Comparison of ENCODE assay signal across 20 cellular contexts in the genomic region with DNA sequence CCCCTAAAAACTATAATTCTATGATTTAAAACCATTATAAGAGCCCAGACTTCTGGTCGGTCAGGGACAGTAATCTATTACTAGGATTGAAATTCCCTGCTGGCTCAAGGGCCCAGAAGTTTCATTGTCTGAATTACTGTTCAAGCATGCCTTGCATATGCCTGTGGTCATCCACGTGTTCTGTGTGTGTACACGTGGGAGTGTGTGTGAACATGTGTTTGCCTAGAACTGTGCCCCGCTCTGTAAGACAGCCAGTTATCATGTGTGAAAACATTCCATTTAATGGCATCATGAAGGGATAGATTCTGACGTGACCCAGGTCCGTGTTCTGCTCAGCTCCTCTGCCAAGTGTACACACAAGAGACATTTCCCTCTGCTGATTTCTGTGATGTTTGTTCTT.
DNase-seq lines count a peak whose midpoint lies in the region; TF ChIP-seq lines count a peak whose summit lies in the region.
"Had no signal": no experiment of that assay in that cellular context is flagged by ENCODE, and none has a peak within 500 bp of the region (broad histone marks: within the 10 kb centered on the region; RNA-seq: fewer than 3 reads in every experiment).

No MANE protein-coding gene starts in this region.

- CTCF ChIA-PET in mammary epithelial cell (lab: Charles Lee; ENCODE audit: low non-redundant PET) (interaction anchor here (0.6 kb wide), 1 partner anchor 160 kb away, joined by 3 read pairs; no protein-coding TSS in a partner anchor), MCF 10A (lab: Yijun Ruan, JAX) (no interaction called here), GM10248 (lab: Yijun Ruan, JAX) (interaction anchor here (0.9 kb wide), 1 partner anchor 13 kb away, joined by 3 read pairs; no protein-coding TSS in a partner anchor)

- in situ Hi-C loops in mammary epithelial cell (cut with MboI; ENCODE audit: low sequenced_read_pairs in 2 of 2): no loop called here

- no peak overlapping the region for H3K4me2 ChIP-seq in mammary epithelial cell (ENCODE audit: insufficient read depth, low read depth, low read length)
- H3K4me2 ChIP-seq: BLaER1 had no signal

- DNase-seq in mammary epithelial cell (peak; percentile 6), MCF 10A (ENCODE audit: unreplicated experiment) (no peak), neural crest cell (ENCODE audit: low read depth, low spot score) (no peak), spleen (peak; percentile 28), GM10248 (ENCODE audit: extremely low spot score) (no peak), coronary artery (ENCODE audit: low spot score) (no peak)
- DNase-seq: Caco-2; CD4-positive, CD25-positive, alpha-beta regulatory T cell; CD8-positive, alpha-beta T cell; DMS153; DND-41; EL; GDM1; GOT3; HFFc6 had no signal

- WGBS in mammary epithelial cell (ENCODE audit: low coverage, missing lambda C conversion rate): 30% methylated on average over 6 of the region's 6 CpGs
- WGBS in spleen, 5 donors: 74 to 78% (median 74%) methylated on average over 6 of the region's 6 CpGs

- TF ChIP-seq POLR2A in spleen (IDR thresholded peaks at IDR 0.05): no peak

- H3K9me3 ChIP-seq in mammary epithelial cell (replicated peaks; ENCODE audit: insufficient read depth, low read length) (no peaks in the 10 kb centered on the region), spleen (peaks cover 0 to 12% (median 9%) of the 10 kb centered on the region in 8 donors)
- H3K9me3 ChIP-seq: HAP-1 had no signal

- dilution Hi-C loops in mammary epithelial cell (cut with HindIII; ENCODE audit: low sequenced_read_pairs): no loop called here

- peaks cover 76% of the 10 kb centered on the region for H3K27me3 Mint-ChIP-seq in MCF 10A (ENCODE audit: insufficient read depth, unreplicated experiment)
- H3K27me3 Mint-ChIP-seq in neural crest cell (ENCODE audit: low read depth): peaks cover 34% of the 10 kb centered on the region

- H3K4me1 Mint-ChIP-seq in MCF 10A (ENCODE audit: insufficient read depth, unreplicated experiment) (no peaks in the 10 kb centered on the region), neural crest cell (peaks cover 7% of the 10 kb centered on the region)
- H3K4me1 Mint-ChIP-seq: B cell; CD4-positive, CD25-positive, alpha-beta regulatory T cell had no signal

- H2AFZ ChIP-seq in mammary epithelial cell (ENCODE audit: low read depth, low read length): no peak overlapping the region

- no peaks in the 10 kb centered on the region for H3K79me2 ChIP-seq in mammary epithelial cell (ENCODE audit: insufficient read depth, low read length)

- no peaks in the 10 kb centered on the region for H4K20me1 ChIP-seq in mammary epithelial cell (ENCODE audit: insufficient read depth, low read length)
- H4K20me1 ChIP-seq: BLaER1 had no signal

- H3K27me3 ChIP-seq in mammary epithelial cell (ENCODE audit: insufficient read depth, low read length): peaks cover 2% of the 10 kb centered on the region
- H3K27me3 ChIP-seq in spleen (replicated peaks in 1 of 7): peaks cover 0 to 36% (median 0%) of the 10 kb centered on the region in 7 donors
- H3K27me3 ChIP-seq: BLaER1 had no signal

- H3K9me3 Mint-ChIP-seq in MCF 10A (ENCODE audit: unreplicated experiment) (no peaks in the 10 kb centered on the region), neural crest cell (no peaks in the 10 kb centered on the region)
- H3K9me3 Mint-ChIP-seq: HFFc6 had no signal

- POLR2A ChIA-PET in MCF 10A (lab: Yijun Ruan, JAX): no interaction called here
- POLR2A ChIA-PET in GM10248 (lab: Yijun Ruan, JAX): no interaction called here

- intact Hi-C loops in mammary epithelial cell (cut with micrococcal nuclease): no loop called here
- intact Hi-C loops in MCF 10A (cut with micrococcal nuclease): no loop called here
- intact Hi-C loops in spleen (cut with DNase I; ENCODE audit: low total_unique reads): no loop called here

- H3K4me1 ChIP-seq in mammary epithelial cell (ENCODE audit: insufficient read depth, low read length): no peaks in the 10 kb centered on the region
- no peaks in the 10 kb centered on the region for H3K4me1 ChIP-seq in spleen
- H3K4me1 ChIP-seq: HAP-1 had no signal

- no peak overlapping the region for H3K9ac ChIP-seq in mammary epithelial cell (ENCODE audit: insufficient read depth, low read length)
- H3K9ac ChIP-seq: BLaER1 had no signal

- TF ChIP-seq CTCF in mammary epithelial cell (conservative IDR thresholded peaks at IDR 0.05 in 1 of 2, IDR thresholded peaks at IDR 0.05 in 1 of 2; ENCODE audit: extremely low read depth in 1 of 2, insufficient read depth in 1 of 2, low read depth in 1 of 2, low read length in 2 of 2) (no peak), MCF 10A (IDR thresholded peaks at IDR 0.05; ENCODE audit: unreplicated experiment) (no peak), neural crest cell (conservative IDR thresholded peaks at IDR 0.05) (no peak), spleen (IDR thresholded peaks at IDR 0.05 in 8 of 11, conservative IDR thresholded peaks at IDR 0.05 in 3 of 11) (no peak), GM10248 (IDR thresholded peaks at IDR 0.05; ENCODE audit: control extremely low read depth, extremely low read depth, low read depth, missing control alignments) (no peak), coronary artery (IDR thresholded peaks at IDR 0.05) (no peak)

- no peak overlapping the region for H3K27ac Mint-ChIP-seq in MCF 10A (ENCODE audit: low read depth, unreplicated experiment)
- H3K27ac Mint-ChIP-seq in neural crest cell (ENCODE audit: unreplicated experiment): peak overlapping the region; percentile 63
- H3K27ac Mint-ChIP-seq: B cell; CD4-positive, CD25-positive, alpha-beta regulatory T cell; CD8-positive, alpha-beta T cell; HFFc6 had no signal

- H3K4me3 ChIP-seq in mammary epithelial cell (replicated peaks in 1 of 3; ENCODE audit: insufficient read depth in 1 of 3, low read depth in 2 of 3, low read length in 3 of 3): no peak overlapping the region
- H3K4me3 ChIP-seq in spleen: no peak overlapping the region
- H3K4me3 ChIP-seq in coronary artery: no peak overlapping the region
- H3K4me3 ChIP-seq: BLaER1, HAP-1 had no signal

- BruUV-seq in mammary epithelial cell (replicated peaks; lab: Mats Ljungman, UMichigan) (no TSS peak), MCF 10A (replicated peaks; lab: Mats Ljungman, UMichigan) (no TSS peak)

- no peak overlapping the region for H3K4me3 Mint-ChIP-seq in MCF 10A (ENCODE audit: unreplicated experiment)
- no peak overlapping the region for H3K4me3 Mint-ChIP-seq in neural crest cell
- H3K4me3 Mint-ChIP-seq: B cell; CD4-positive, CD25-positive, alpha-beta regulatory T cell; CD8-positive, alpha-beta T cell; HFFc6 had no signal

- H3K27ac ChIP-seq in mammary epithelial cell (ENCODE audit: insufficient read depth, low read depth, low read length) (no peak overlapping the region), spleen (no peak overlapping the region), coronary artery (no peak overlapping the region)
- H3K27ac ChIP-seq: 22Rv1, BLaER1, C4-2B had no signal

- H3K36me3 ChIP-seq in mammary epithelial cell (ENCODE audit: insufficient read depth, low read length): no peaks in the 10 kb centered on the region
- no peaks in the 10 kb centered on the region for H3K36me3 ChIP-seq in spleen
- H3K36me3 ChIP-seq: BLaER1, HAP-1 had no signal

- H3K36me3 Mint-ChIP-seq in MCF 10A (ENCODE audit: insufficient read depth, unreplicated experiment): no peaks in the 10 kb centered on the region
- no peaks in the 10 kb centered on the region for H3K36me3 Mint-ChIP-seq in neural crest cell (ENCODE audit: low read depth)
- H3K36me3 Mint-ChIP-seq: CD4-positive, CD25-positive, alpha-beta regulatory T cell; CD8-positive, alpha-beta T cell had no signal

Comparison
In these comparisons a context has a peak if more than half of its experiments do, and no peak if none do; other contexts are left out.
1. DNase-seq: peak in mammary epithelial cell (single experiment) and spleen (single experiment); none in MCF 10A (single experiment), neural crest cell (single experiment), GM10248 (single experiment) and coronary artery (single experiment).